In the genomic region with DNA sequence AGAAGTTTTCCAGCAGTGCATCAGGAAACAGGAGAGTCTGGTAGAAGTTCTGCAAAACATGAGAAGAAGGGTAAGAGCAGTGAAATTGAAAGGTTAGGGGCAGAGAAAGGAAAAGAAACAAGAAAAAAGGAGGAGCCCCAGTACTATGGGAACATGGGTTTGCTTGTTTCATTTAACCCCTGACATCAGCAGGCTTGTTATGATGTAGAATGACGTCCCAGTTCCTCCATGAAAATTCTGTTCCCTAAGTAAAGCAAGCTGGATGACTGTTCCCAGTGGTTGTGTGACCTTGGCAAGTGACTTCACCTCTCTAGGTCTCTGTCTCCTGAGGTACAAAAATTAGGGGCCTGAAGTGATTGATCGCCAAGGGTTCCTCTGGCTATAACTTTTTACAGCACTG, we compare ENCODE assay signal across 15 cellular contexts.
DNase-seq lines count a peak whose midpoint lies in the region; ATAC-seq and TF ChIP-seq lines count a peak whose summit lies in the region.
"Had no signal": no experiment of that assay in that cellular context is flagged by ENCODE, and none has a peak within 500 bp of the region (broad histone marks: within the 10 kb centered on the region; RNA-seq: fewer than 3 reads in every experiment).

No MANE protein-coding gene starts in this region.

- H3K9me2 ChIP-seq in GM23248 (ENCODE audit: insufficient read depth), result no peaks in the 10 kb centered on the region

- POLR2A ChIA-PET in IMR-90 (lab: Charles Lee; ENCODE audit: unreplicated experiment), result no interaction called here

- TF ChIP-seq POLR2A in IMR-90 (IDR thresholded peaks at IDR 0.05; ENCODE audit: low read depth, low read length), result no peak

- H2BK15ac ChIP-seq in IMR-90 (ENCODE audit: low read depth, low read length), result peak overlapping the region; percentile 3; the same call in 1 of the 3 replicates

- peaks cover 66% of the 10 kb centered on the region for H3F3A ChIP-seq in GM23248 (ENCODE audit: insufficient read depth)

- BruUV-seq in IMR-90 (replicated peaks; lab: Mats Ljungman, UMichigan), result no TSS peak

- ATAC-seq in IMR-90 (ENCODE audit: low read depth) (no peak), GM19023 (IDR thresholded peaks at IDR 0.05; ENCODE audit: unreplicated experiment) (no peak)

- 95 to 100% methylated on average over 2 of the region's 2 CpGs for WGBS in GM23248 (ENCODE audit: low coverage in 1 of 2, low lambda C conversion rate in 2 of 2, missing lambda C conversion rate in 2 of 2), 2 experiments
- WGBS in IMR-90 (ENCODE audit: extremely low coverage in 2 of 2, insufficient read length in 1 of 2), 2 experiments, result no CpG with 5 or more reads among the region's 2 CpGs

- H3K9ac ChIP-seq in GM23248 (no peak overlapping the region), IMR-90 (ENCODE audit: low read depth, low read length) (no peak overlapping the region), skeletal muscle tissue (ENCODE audit: low read depth in 1 of 3, low read length in 3 of 3) (no peak overlapping the region)

- H2AK5ac ChIP-seq in IMR-90 (ENCODE audit: low read depth, low read length), result peak overlapping the region; percentile 32; the same call in 1 of the 2 replicates

- no peak overlapping the region for H2AK9ac ChIP-seq in IMR-90 (replicated peaks; ENCODE audit: low read depth, low read length, poor library complexity)

- peak overlapping the region; percentile 69; the same call in 1 of the 2 replicates for H3K4ac ChIP-seq in IMR-90 (ENCODE audit: low read depth, low read length)

- H3K9me3 ChIP-seq in GM23248 (ENCODE audit: low read depth), result no peaks in the 10 kb centered on the region
- no peaks in the 10 kb centered on the region for H3K9me3 ChIP-seq in IMR-90 (ENCODE audit: control insufficient read depth, insufficient read depth, low read length)
- no peaks in the 10 kb centered on the region for H3K9me3 ChIP-seq in skeletal muscle tissue (ENCODE audit: control insufficient read depth in 3 of 3, low read length in 3 of 3)

- H3K4me3 ChIP-seq in GM23248 (no peak overlapping the region), IMR-90 (ENCODE audit: insufficient read depth, low read depth, low read length) (no peak overlapping the region), fibroblast of villous mesenchyme (ENCODE audit: low read depth, low read length) (no peak overlapping the region), skeletal muscle tissue (ENCODE audit: low read length in 3 of 3) (no peak overlapping the region)

- H3K4me1 ChIP-seq in GM23248 (ENCODE audit: insufficient read depth) (peaks cover 73% of the 10 kb centered on the region), IMR-90 (ENCODE audit: control insufficient read depth, insufficient read depth, low read length) (peaks cover 14% of the 10 kb centered on the region), skeletal muscle tissue (ENCODE audit: control insufficient read depth in 3 of 3, insufficient read depth in 3 of 3, low read length in 3 of 3) (peaks cover 28 to 49% (median 32%) of the 10 kb centered on the region in 3 donors)

- H3K79me1 ChIP-seq in IMR-90 (ENCODE audit: low read depth in 1 of 2, low read length in 2 of 2), result 0 out of 4 replicates have a peak, but pooled peaks cover 0 to 2% of the 10 kb centered on the region in 2 experiments

- intact Hi-C loops in IMR-90 (cut with micrococcal nuclease), result no loop called here

- H3K4me2 ChIP-seq in GM23248 (ENCODE audit: unreplicated experiment), result peak overlapping the region; percentile 55
- H3K4me2 ChIP-seq in IMR-90 (ENCODE audit: low read depth, low read length), result no peak overlapping the region

- H3K36me3 ChIP-seq in GM23248 (ENCODE audit: low read depth), result no peaks in the 10 kb centered on the region
- H3K36me3 ChIP-seq in IMR-90 (ENCODE audit: control insufficient read depth, insufficient read depth, low read length), result no peaks in the 10 kb centered on the region
- H3K36me3 ChIP-seq in skeletal muscle tissue (ENCODE audit: control insufficient read depth in 3 of 3, insufficient read depth in 3 of 3, low read length in 3 of 3), result no peaks in the 10 kb centered on the region

- H3K14ac ChIP-seq in IMR-90 (replicated peaks; ENCODE audit: low read depth, low read length), result peak overlapping the region; percentile 76

- peak overlapping the region; percentile 90 for H3K18ac ChIP-seq in IMR-90 (ENCODE audit: low read depth, low read length)

- no peak for TF ChIP-seq CTCF in IMR-90 (conservative IDR thresholded peaks at IDR 0.05; ENCODE audit: low read depth, low read length)
- no peak for TF ChIP-seq CTCF in fibroblast of villous mesenchyme (IDR thresholded peaks at IDR 0.05; ENCODE audit: insufficient read depth, low read depth, low read length)

- CTCF ChIA-PET in IMR-90 (lab: Yijun Ruan, JAX), result no interaction called here

- DNase-seq in GM23248 (no peak), IMR-90 (no peak), fibroblast of villous mesenchyme (ENCODE audit: low read depth) (peak; percentile 43), GDM1 (lab: John Stamatoyannopoulos, UW) (no peak), T-helper 9 cell (no peak)
- DNase-seq: DMS 273 treated with DMSO at 0.1 percent for 48 hours; GF-D8; NCI-H187 treated with DMSO at 0.1 percent for 48 hours; NCI-H446; NCI-H69; NK-92 treated with Interleukin-12 subunit alpha and Interleukin-12 subunit beta, amount 100 ng/mL, for 24 hours; SIG-M5 had no signal

- peak overlapping the region; percentile 76 for H2BK120ac ChIP-seq in IMR-90 (ENCODE audit: low read depth, low read length)

- dilution Hi-C loops in IMR-90 (cut with HindIII; ENCODE audit: low sequenced_read_pairs, unreplicated experiment), result no loop called here

- H2AFZ ChIP-seq in GM23248 (no peak overlapping the region), IMR-90 (replicated peaks; ENCODE audit: low read length, poor library complexity) (no peak overlapping the region)

- no peak overlapping the region for H2BK5ac ChIP-seq in IMR-90 (ENCODE audit: low read depth, low read length, poor library complexity, severe bottlenecking)

- peak overlapping the region; percentile 80 for H3K27ac ChIP-seq in GM23248
- H3K27ac ChIP-seq in IMR-90 (ENCODE audit: insufficient read depth, low read length), result no peak overlapping the region
- peak overlapping the region; percentile 85 for H3K27ac ChIP-seq in skeletal muscle tissue (ENCODE audit: low read depth, low read length)
- H3K27ac ChIP-seq: C4-2B had no signal

- peaks cover 2% of the 10 kb centered on the region for H3K9me1 ChIP-seq in IMR-90 (ENCODE audit: insufficient read depth, low read length)

- no peak overlapping the region for H3K56ac ChIP-seq in IMR-90 (ENCODE audit: extremely low read depth, insufficient read depth, low read length)

- H2BK20ac ChIP-seq in IMR-90 (ENCODE audit: low read depth, low read length), result peak overlapping the region; percentile 66

- peak overlapping the region; percentile 37 for H4K5ac ChIP-seq in IMR-90 (ENCODE audit: low read depth, low read length)

- no peak for TF ChIP-seq RAD21 in IMR-90 (IDR thresholded peaks at IDR 0.05; ENCODE audit: low read length)

- H4K20me1 ChIP-seq in GM23248 (ENCODE audit: insufficient read depth), result no peaks in the 10 kb centered on the region
- no peaks in the 10 kb centered on the region for H4K20me1 ChIP-seq in IMR-90 (ENCODE audit: insufficient read depth, low read length)

- H4K8ac ChIP-seq in IMR-90 (ENCODE audit: low read depth in 2 of 2, low read length in 2 of 2), result peak overlapping the region; percentile 34 to 42; a peak in 3 of 4 replicates

- 0 out of 2 replicates have a peak overlapping the region, but pooled peaks have one; percentile 11 for H3K23ac ChIP-seq in IMR-90 (ENCODE audit: low read depth, low read length)

- in situ Hi-C loops in GM23248 (cut with MboI) (no loop called here), IMR-90 (cut with MboI; ENCODE audit: low sequenced_read_pairs) (loop anchor here (25.0 kb wide), 1 partner anchor 472 kb away; no protein-coding TSS in a partner anchor)

- no peaks in the 10 kb centered on the region for H3K27me3 ChIP-seq in GM23248 (replicated peaks; ENCODE audit: insufficient read depth)
- no peaks in the 10 kb centered on the region for H3K27me3 ChIP-seq in IMR-90 (ENCODE audit: control insufficient read depth, insufficient read depth, low read length)
- no peaks in the 10 kb centered on the region for H3K27me3 ChIP-seq in skeletal muscle tissue (ENCODE audit: control insufficient read depth in 3 of 3, insufficient read depth in 3 of 3, low read length in 3 of 3)

- peak overlapping the region; percentile 9 for H4K91ac ChIP-seq in IMR-90 (ENCODE audit: insufficient read depth, low read depth, low read length)

- no peaks in the 10 kb centered on the region for H3K79me2 ChIP-seq in GM23248 (ENCODE audit: insufficient read depth)

TF ChIP-seq in IMR-90, 13 proteins besides CTCF, POLR2A, EP300 and RAD21 (continues in another document):
- TF ChIP-seq NFE2L2 (IDR thresholded peaks at IDR 0.05; ENCODE audit: low read depth, low read length), result no peak
- TF ChIP-seq MAFK (IDR thresholded peaks at IDR 0.05; ENCODE audit: low read depth, low read length), result no peak
- TF ChIP-seq CHD1 (IDR thresholded peaks at IDR 0.05; ENCODE audit: low read depth, low read length), result no peak
- TF ChIP-seq RFX5 (IDR thresholded peaks at IDR 0.05; ENCODE audit: low read depth, low read length), result no peak
- TF ChIP-seq, protein P1, sequence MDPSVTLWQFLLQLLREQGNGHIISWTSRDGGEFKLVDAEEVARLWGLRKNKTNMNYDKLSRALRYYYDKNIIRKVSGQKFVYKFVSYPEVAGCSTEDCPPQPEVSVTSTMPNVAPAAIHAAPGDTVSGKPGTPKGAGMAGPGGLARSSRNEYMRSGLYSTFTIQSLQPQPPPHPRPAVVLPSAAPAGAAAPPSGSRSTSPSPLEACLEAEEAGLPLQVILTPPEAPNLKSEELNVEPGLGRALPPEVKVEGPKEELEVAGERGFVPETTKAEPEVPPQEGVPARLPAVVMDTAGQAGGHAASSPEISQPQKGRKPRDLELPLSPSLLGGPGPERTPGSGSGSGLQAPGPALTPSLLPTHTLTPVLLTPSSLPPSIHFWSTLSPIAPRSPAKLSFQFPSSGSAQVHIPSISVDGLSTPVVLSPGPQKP (IDR thresholded peaks at IDR 0.05; ENCODE audit: borderline replicate concordance, low read depth, low read length), result no peak
- no peak for TF ChIP-seq FOS (IDR thresholded peaks at IDR 0.05; ENCODE audit: low read depth, low read length)
- TF ChIP-seq SMC3 (IDR thresholded peaks at IDR 0.05; ENCODE audit: low read depth, low read length), result no peak
- TF ChIP-seq MAZ (IDR thresholded peaks at IDR 0.05; ENCODE audit: borderline replicate concordance, low read depth, low read length), result no peak
- no peak for TF ChIP-seq BHLHE40 (IDR thresholded peaks at IDR 0.05; ENCODE audit: low read depth, low read length)
- TF ChIP-seq, protein P2, sequence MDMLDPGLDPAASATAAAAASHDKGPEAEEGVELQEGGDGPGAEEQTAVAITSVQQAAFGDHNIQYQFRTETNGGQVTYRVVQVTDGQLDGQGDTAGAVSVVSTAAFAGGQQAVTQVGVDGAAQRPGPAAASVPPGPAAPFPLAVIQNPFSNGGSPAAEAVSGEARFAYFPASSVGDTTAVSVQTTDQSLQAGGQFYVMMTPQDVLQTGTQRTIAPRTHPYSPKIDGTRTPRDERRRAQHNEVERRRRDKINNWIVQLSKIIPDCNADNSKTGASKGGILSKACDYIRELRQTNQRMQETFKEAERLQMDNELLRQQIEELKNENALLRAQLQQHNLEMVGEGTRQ (IDR thresholded peaks at IDR 0.05; ENCODE audit: low read depth, low read length), result no peak
- no peak for TF ChIP-seq MXI1 (IDR thresholded peaks at IDR 0.05; ENCODE audit: borderline replicate concordance, low read depth, low read length)
